25 cellular contexts compared by ENCODE assay signal in the genomic region with DNA sequence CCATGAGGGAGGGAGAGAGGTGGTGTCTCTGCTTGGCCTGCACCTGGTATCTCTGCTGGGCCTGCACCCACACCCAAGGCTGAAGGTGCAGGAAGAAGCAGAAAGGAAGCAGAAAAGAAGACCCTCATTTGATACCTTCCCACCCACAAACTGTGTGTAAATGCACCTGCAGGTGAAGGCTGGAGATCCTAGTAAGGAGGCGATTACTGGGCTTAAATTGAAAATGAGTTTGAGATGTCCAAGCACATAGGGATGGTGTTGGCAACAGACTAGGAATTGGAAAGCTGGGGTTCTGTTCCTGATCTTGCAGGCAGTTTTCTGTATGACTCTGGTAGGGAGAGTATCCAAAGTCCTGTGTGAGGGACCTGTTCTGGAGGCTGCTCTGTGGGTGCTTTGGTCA.
"Had no signal": no experiment of that assay in that cellular context is flagged by ENCODE, and none has a peak within 500 bp of the region (broad histone marks: within the 10 kb centered on the region; RNA-seq: fewer than 3 reads in every experiment).

No MANE protein-coding gene starts in this region.

- ATAC-seq: activated CD8-positive, alpha-beta memory T cell treated with anti-CD3 and anti-CD28 coated beads, Interleukin-2, amount 10 ng/mL, durations not matched to agents 7 days and 5 days; activated CD8-positive, alpha-beta T cell treated with anti-CD3 and anti-CD28 coated beads, Interleukin-2, amount 10 ng/mL, durations not matched to agents 7 days and 5 days; activated naive CD4-positive, alpha-beta T cell treated with anti-CD3 and anti-CD28 coated beads, Interleukin-2, amount 50 U/mL, for 72 hours; activated T-cell treated with anti-CD3 and anti-CD28 coated beads, Interleukin-2, amount 50 U/mL, for 72 hours; gastrocnemius medialis; mucosa of descending colon; pancreas; psoas muscle; T-cell; upper lobe of right lung had no signal

- H3K27ac ChIP-seq: brain microvascular endothelial cell, gastrocnemius medialis, hepatocyte, left ventricle myocardium inferior, pancreas, psoas muscle, upper lobe of right lung had no signal

- H3K36me3 ChIP-seq: brain microvascular endothelial cell, gastrocnemius medialis, left ventricle myocardium inferior, pancreas, right atrium auricular region, upper lobe of right lung had no signal

- H3K4me1 ChIP-seq: pancreas had no signal

- H3K79me2 ChIP-seq: hepatocyte had no signal

- H3K9me3 ChIP-seq: gastrocnemius medialis, left ventricle myocardium inferior, mucosa of descending colon, pancreas, psoas muscle, right atrium auricular region, upper lobe of right lung had no signal

- H3K27me3 ChIP-seq: gastrocnemius medialis, hepatocyte, pancreas, right atrium auricular region, upper lobe of right lung had no signal

- H2AFZ ChIP-seq: hepatocyte had no signal

- H3K4me3 ChIP-seq: gastrocnemius medialis, hepatocyte, left ventricle myocardium inferior, lung, mucosa of descending colon, pancreas, psoas muscle, right atrium auricular region, upper lobe of right lung had no signal

- DNase-seq: activated B cell treated with CpG ODN at 0.5 μM for 24 hours; activated CD4-positive, alpha-beta T cell treated with anti-CD3 and anti-CD28 coated beads, Interleukin-2, amount 50 U/mL, for 1 hour; activated CD8-positive, alpha-beta memory T cell treated with anti-CD3 and anti-CD28 coated beads, Interleukin-2, amount 10 ng/mL, durations not matched to agents 7 days and 5 days; activated CD8-positive, alpha-beta T cell treated with anti-CD3 and anti-CD28 coated beads, Interleukin-2, amount 10 ng/mL, durations not matched to agents 7 days and 5 days; activated naive CD4-positive, alpha-beta T cell; activated T-cell treated with anti-CD3 and anti-CD28 coated beads, Interleukin-2, amount 50 U/mL, for 72 hours; brain microvascular endothelial cell; dermis blood vessel endothelial cell; effector memory CD4-positive, alpha-beta T cell; gastrocnemius medialis; left ventricle myocardium inferior; mesendoderm; mucosa of descending colon; nucleus accumbens; pancreas; psoas muscle; stimulated activated CD4-positive, alpha-beta T cell treated with anti-CD3 and anti-CD28 coated beads, Interleukin-15, amount 100 ng/mL, for 24 hours; stimulated activated CD4-positive, alpha-beta T cell treated with anti-CD3 and anti-CD28 coated beads, Interleukin-2, amount 100 ng/mL, for 24 hours; stimulated activated naive CD4-positive, alpha-beta T cell treated with Interleukin-2 at 50 U/mL for 16 hours; T-cell; upper lobe of right lung had no signal

- H3K4me2 ChIP-seq: hepatocyte had no signal
